In the genomic region with DNA sequence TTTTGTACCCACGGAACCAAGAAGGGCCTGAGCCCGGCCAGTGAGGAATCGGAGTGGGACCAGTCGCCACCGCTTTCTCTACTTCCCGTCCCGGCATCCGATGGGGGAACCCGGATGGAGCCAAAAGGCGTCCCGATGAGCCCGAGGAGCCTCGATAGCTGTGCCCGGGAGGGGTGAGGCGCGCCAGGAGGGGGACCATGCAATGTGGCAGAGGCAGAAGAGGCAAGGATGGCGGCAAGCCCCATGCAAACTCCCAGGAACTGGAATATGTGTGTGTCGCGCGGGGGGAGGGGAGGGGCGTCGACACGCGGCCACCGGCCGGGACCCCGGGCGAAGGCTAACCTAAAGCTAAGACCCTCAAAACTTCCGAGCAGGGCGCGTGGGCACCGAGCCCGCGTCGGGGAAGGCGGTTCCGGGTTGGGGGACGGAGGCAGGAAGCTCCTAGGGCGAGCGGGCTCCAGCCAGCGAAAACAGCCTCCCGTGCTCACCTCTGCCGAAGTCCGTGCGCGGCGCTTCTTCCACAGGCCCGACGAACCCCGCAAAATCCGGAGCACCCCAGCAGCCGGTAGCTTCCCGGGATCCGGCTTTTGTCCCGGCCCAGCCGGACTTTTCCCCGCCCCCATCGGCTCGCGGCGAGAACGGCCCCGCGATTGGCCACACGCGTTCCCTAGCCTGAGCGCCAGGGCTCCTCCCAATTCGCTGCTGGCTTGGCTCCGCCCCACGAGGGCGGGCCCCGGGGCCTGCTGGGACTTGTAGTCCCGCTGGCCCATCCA, we compare ENCODE assay signal across 8 cellular contexts. TPM values are rescaled to one million over a fixed set of nuclear protein-coding genes. Genes with fewer than 3 reads are reported as not detected.
DNase-seq lines count a peak whose midpoint lies in the region; ATAC-seq and TF ChIP-seq lines count a peak whose summit lies in the region.

TSS of gene ACLY (minus strand) at position 560 of the 773 bp plus-strand sequence. CDS start 5,078 bp downstream, outside the sequence.

- DNase-seq in DMS53 (lab: John Stamatoyannopoulos, UW), result peak; percentile 97
- DNase-seq in RPMI7951 (ENCODE audit: low read depth), result peak; percentile 95
- peak; percentile 98 for DNase-seq in activated T-helper 1 cell treated with anti-CD3 and anti-CD28 coated beads, Interleukin-12 subunit alpha, Interleukin-12 subunit beta, Interleukin-2, Interleukin-4 antibody, amounts not matched to agents 30 ng/mL and 10 ng/mL and 1 ng/mL, durations not matched to agents 14 hours and 24 hours and 36 hours (ENCODE audit: low spot score)
- peak; percentile 96 for DNase-seq in fibroblast of gingiva (ENCODE audit: low read depth)
- DNase-seq in naive thymus-derived CD4-positive, alpha-beta T cell, result peak; percentile 88 to 99 (median 92)
- peak; percentile 97 for DNase-seq in stimulated activated naive B cell treated with anti-CD40 and anti-IgM and Interleukin-4, amounts not matched to agents 10 μg/mL and 1 μg/mL and 100 μg/mL, for 72 hours

- no peaks in the 10 kb centered on the region for H3K27me3 ChIP-seq in KMS-11 (ENCODE audit: insufficient read depth, low read depth)
- H3K27me3 ChIP-seq in naive thymus-derived CD4-positive, alpha-beta T cell (ENCODE audit: control insufficient read depth in 2 of 2, insufficient read depth in 2 of 2, low read length in 2 of 2), result no peaks in the 10 kb centered on the region

- intact Hi-C loops in activated T-helper 1 cell treated with anti-CD3 and anti-CD28 coated beads, Interleukin-12 subunit alpha, Interleukin-12 subunit beta, Interleukin-2, Interleukin-4 antibody, amounts not matched to agents 30 ng/mL and 10 ng/mL and 1 ng/mL, durations not matched to agents 14 hours and 24 hours and 36 hours (cut with micrococcal nuclease), result loop anchor here (1.0 to 5.0 kb wide), 8 partner anchors 12 to 369 kb away; partner anchors contain the start of genes CNP, DHX58, DNAJC7 and EIF1
- intact Hi-C loops in naive thymus-derived CD4-positive, alpha-beta T cell (cut with micrococcal nuclease), result loop anchor here (1.0 to 5.0 kb wide), 8 partner anchors 12 to 264 kb away; partner anchors contain the start of genes CNP (in 2 of the 2), DNAJC7 (in 2 of the 2), KLHL11 (in 2 of the 2) and ODAD4 (in 2 of the 2)

- peaks cover 53% of the 10 kb centered on the region for H3K79me2 ChIP-seq in KMS-11 (ENCODE audit: insufficient read depth, low read depth)

- H3K9ac ChIP-seq in KMS-11, result peak within 1 kb of the TSS; percentile 84

- H2AFZ ChIP-seq in KMS-11 (ENCODE audit: low read depth), result peak within 1 kb of the TSS; percentile 79

- no peaks in the 10 kb centered on the region for H3K27me3 Mint-ChIP-seq in activated T-helper 1 cell treated with anti-CD3 and anti-CD28 coated beads, Interleukin-12 subunit alpha, Interleukin-12 subunit beta, Interleukin-2, Interleukin-4 antibody, amounts not matched to agents 30 ng/mL and 10 ng/mL and 1 ng/mL, durations not matched to agents 14 hours and 24 hours and 36 hours (ENCODE audit: insufficient read depth)
- no peaks in the 10 kb centered on the region for H3K27me3 Mint-ChIP-seq in naive thymus-derived CD4-positive, alpha-beta T cell
- H3K27me3 Mint-ChIP-seq in stimulated activated naive B cell treated with anti-CD40 and anti-IgM and Interleukin-4, amounts not matched to agents 10 μg/mL and 1 μg/mL and 100 μg/mL, for 72 hours, result no peaks in the 10 kb centered on the region

- CTCF ChIA-PET in naive thymus-derived CD4-positive, alpha-beta T cell (lab: Charles Lee), result interaction anchor here (0.6 to 2.1 kb wide), 3 partner anchors 11 to 311 kb away, joined by 3 to 9 read pairs (median 4); partner anchors contain the start of genes NKIRAS2 and ODAD4

- peak; percentile 83 for ATAC-seq in GM21723 (IDR thresholded peaks at IDR 0.05; ENCODE audit: unreplicated experiment)
- peak; percentile 100 for ATAC-seq in naive thymus-derived CD4-positive, alpha-beta T cell
- ATAC-seq in stimulated activated naive B cell treated with anti-CD40 and anti-IgM and Interleukin-4, amounts not matched to agents 10 μg/mL and 1 μg/mL and 100 μg/mL, for 72 hours (replicated peaks), result peak; percentile 97 to 98

- H3K27ac ChIP-seq in KMS-11, result peak within 1 kb of the TSS; percentile 69
- peak within 1 kb of the TSS; percentile 79 for H3K27ac ChIP-seq in naive thymus-derived CD4-positive, alpha-beta T cell (ENCODE audit: low read depth, low read length)

- H3K9me3 Mint-ChIP-seq in activated T-helper 1 cell treated with anti-CD3 and anti-CD28 coated beads, Interleukin-12 subunit alpha, Interleukin-12 subunit beta, Interleukin-2, Interleukin-4 antibody, amounts not matched to agents 30 ng/mL and 10 ng/mL and 1 ng/mL, durations not matched to agents 14 hours and 24 hours and 36 hours, result no peaks in the 10 kb centered on the region
- H3K9me3 Mint-ChIP-seq in naive thymus-derived CD4-positive, alpha-beta T cell, result no peaks in the 10 kb centered on the region
- no peaks in the 10 kb centered on the region for H3K9me3 Mint-ChIP-seq in stimulated activated naive B cell treated with anti-CD40 and anti-IgM and Interleukin-4, amounts not matched to agents 10 μg/mL and 1 μg/mL and 100 μg/mL, for 72 hours

- peak within 1 kb of the TSS; percentile 90 for H3K27ac Mint-ChIP-seq in activated T-helper 1 cell treated with anti-CD3 and anti-CD28 coated beads, Interleukin-12 subunit alpha, Interleukin-12 subunit beta, Interleukin-2, Interleukin-4 antibody, amounts not matched to agents 30 ng/mL and 10 ng/mL and 1 ng/mL, durations not matched to agents 14 hours and 24 hours and 36 hours
- H3K27ac Mint-ChIP-seq in naive thymus-derived CD4-positive, alpha-beta T cell, result peak within 1 kb of the TSS; percentile 48 to 97 (median 78)
- H3K27ac Mint-ChIP-seq in stimulated activated naive B cell treated with anti-CD40 and anti-IgM and Interleukin-4, amounts not matched to agents 10 μg/mL and 1 μg/mL and 100 μg/mL, for 72 hours, result peak within 1 kb of the TSS; percentile 98

- H3K4me1 Mint-ChIP-seq in activated T-helper 1 cell treated with anti-CD3 and anti-CD28 coated beads, Interleukin-12 subunit alpha, Interleukin-12 subunit beta, Interleukin-2, Interleukin-4 antibody, amounts not matched to agents 30 ng/mL and 10 ng/mL and 1 ng/mL, durations not matched to agents 14 hours and 24 hours and 36 hours (ENCODE audit: low read depth), result peaks cover 32% of the 10 kb centered on the region
- peaks cover 29 to 48% (median 35%) of the 10 kb centered on the region in 7 donors for H3K4me1 Mint-ChIP-seq in naive thymus-derived CD4-positive, alpha-beta T cell
- peaks cover 27 to 50% of the 10 kb centered on the region in 2 donors for H3K4me1 Mint-ChIP-seq in stimulated activated naive B cell treated with anti-CD40 and anti-IgM and Interleukin-4, amounts not matched to agents 10 μg/mL and 1 μg/mL and 100 μg/mL, for 72 hours

- no peak for TF ChIP-seq CTCF in KMS-11 (conservative IDR thresholded peaks at IDR 0.05; ENCODE audit: low read depth, low read length)

- H3K9me3 ChIP-seq in naive thymus-derived CD4-positive, alpha-beta T cell (ENCODE audit: control insufficient read depth in 2 of 3, low read length in 3 of 3), result no peaks in the 10 kb centered on the region

- H3K4me1 ChIP-seq in KMS-11 (ENCODE audit: low read depth, poor library complexity, severe bottlenecking), result peaks cover 32% of the 10 kb centered on the region
- H3K4me1 ChIP-seq in naive thymus-derived CD4-positive, alpha-beta T cell (ENCODE audit: control insufficient read depth in 2 of 2, insufficient read depth in 2 of 2, low read length in 2 of 2), result peaks cover 8 to 14% of the 10 kb centered on the region in 2 donors

- H3K4me3 Mint-ChIP-seq in activated T-helper 1 cell treated with anti-CD3 and anti-CD28 coated beads, Interleukin-12 subunit alpha, Interleukin-12 subunit beta, Interleukin-2, Interleukin-4 antibody, amounts not matched to agents 30 ng/mL and 10 ng/mL and 1 ng/mL, durations not matched to agents 14 hours and 24 hours and 36 hours, result peak within 1 kb of the TSS; percentile 95
- H3K4me3 Mint-ChIP-seq in naive thymus-derived CD4-positive, alpha-beta T cell, result peak within 1 kb of the TSS; percentile 84 to 99 (median 89)
- H3K4me3 Mint-ChIP-seq in stimulated activated naive B cell treated with anti-CD40 and anti-IgM and Interleukin-4, amounts not matched to agents 10 μg/mL and 1 μg/mL and 100 μg/mL, for 72 hours, result peak within 1 kb of the TSS; percentile 97 to 98

- H3K4me3 ChIP-seq in KMS-11 (IDR thresholded peaks at IDR 0.05; ENCODE audit: insufficient read depth, low read depth, low read length), result peak within 1 kb of the TSS; percentile 69
- H3K4me3 ChIP-seq in naive thymus-derived CD4-positive, alpha-beta T cell (ENCODE audit: low read length), result peak within 1 kb of the TSS; percentile 94

- POLR2A ChIA-PET in naive thymus-derived CD4-positive, alpha-beta T cell (lab: Charles Lee), result interaction anchor here (0.6 to 3.7 kb wide), 6 partner anchors 11 to 329 kb away, joined by 3 to 47 read pairs (median 6); partner anchors contain the start of genes CNP, KLHL11 and ODAD4

- H4K20me1 ChIP-seq in KMS-11 (ENCODE audit: insufficient read depth), result peaks cover 13% of the 10 kb centered on the region; the same call in 1 of the 2 replicates

- peak within 1 kb of the TSS; percentile 91 for H3K4me2 ChIP-seq in KMS-11

- peaks cover under 1% of the 10 kb centered on the region; the same call in 1 of the 2 replicates for H3K36me3 ChIP-seq in KMS-11 (ENCODE audit: insufficient read depth)
- H3K36me3 ChIP-seq in naive thymus-derived CD4-positive, alpha-beta T cell (ENCODE audit: control insufficient read depth in 2 of 3, insufficient read depth in 3 of 3, low read length in 3 of 3), result peaks cover 0 to 12% (median 0%) of the 10 kb centered on the region in 3 experiments

- H3K36me3 Mint-ChIP-seq in activated T-helper 1 cell treated with anti-CD3 and anti-CD28 coated beads, Interleukin-12 subunit alpha, Interleukin-12 subunit beta, Interleukin-2, Interleukin-4 antibody, amounts not matched to agents 30 ng/mL and 10 ng/mL and 1 ng/mL, durations not matched to agents 14 hours and 24 hours and 36 hours (ENCODE audit: low read depth), result peaks cover 10% of the 10 kb centered on the region
- H3K36me3 Mint-ChIP-seq in naive thymus-derived CD4-positive, alpha-beta T cell, result peaks cover 0 to 3% (median 0%) of the 10 kb centered on the region in 5 donors
- H3K36me3 Mint-ChIP-seq in stimulated activated naive B cell treated with anti-CD40 and anti-IgM and Interleukin-4, amounts not matched to agents 10 μg/mL and 1 μg/mL and 100 μg/mL, for 72 hours, result peaks cover 8 to 19% of the 10 kb centered on the region in 2 donors

RNA-seq across cellular contexts. Expression of gene ACLY, which starts in this region (rescaled TPM):
- 98.2 and 99.4 TPM in 2 replicates for total RNA-seq in RPMI7951 (2014; rRNA removed; shearing (Covaris generic))
- total RNA-seq in activated T-helper 1 cell treated with anti-CD3 and anti-CD28 coated beads, Interleukin-12 subunit alpha, Interleukin-12 subunit beta, Interleukin-2, Interleukin-4 antibody, amounts not matched to agents 30 ng/mL and 10 ng/mL and 1 ng/mL, durations not matched to agents 14 hours and 24 hours and 36 hours, result 200 and 211 TPM in 2 replicates
- total RNA-seq in naive thymus-derived CD4-positive, alpha-beta T cell, result 100 to 1,000 TPM in 1 of 5 experiments, 10 to 100 TPM in 4; 59.2 to 154 (median 70.8) TPM
- 10 to 100 TPM; 42.7 to 51.9 TPM for polyA plus RNA-seq in naive thymus-derived CD4-positive, alpha-beta T cell

Comparison
In these comparisons a context has a peak if more than half of its experiments do, and no peak if none do; other contexts are left out.
1. Peak in every context shown above with its lines: DNase-seq, ATAC-seq, H3K4me3 ChIP-seq and H3K27ac ChIP-seq.